In genomic region chr6:44265003-44265842, GRCh38 we compare ENCODE assay signal across 1 cellular context.
TF ChIP-seq lines count a peak whose summit lies in the region.

TSS of gene NFKBIE (minus strand) at chr6:44265551. CDS start at chr6:44265346, 205 bp downstream.

TF ChIP-seq in HepG2, 621 proteins besides CTCF, POLR2A, EP300 and RAD21 (continued from another document):
- TF ChIP-seq ZNF784 (CRISPR knock-in tag; IDR thresholded peaks at IDR 0.05; ENCODE audit: borderline replicate concordance) (0 out of 2 replicates have a peak, but pooled peaks have one; percentile 24), ZNF142 (CRISPR knock-in tag; IDR thresholded peaks at IDR 0.05) (no peak), ZBTB49 (CRISPR knock-in tag; IDR thresholded peaks at IDR 0.05; ENCODE audit: borderline replicate concordance) (0 out of 2 replicates have a peak, but pooled peaks have one; percentile 41), AGO1 (IDR thresholded peaks at IDR 0.05; ENCODE audit: low read depth, low read length, poor library complexity, severe bottlenecking) (peak; percentile 33), ZNF329 (CRISPR knock-in tag; IDR thresholded peaks at IDR 0.05; ENCODE audit: low read depth) (no peak), AKAP8 (CRISPR knock-in tag; IDR thresholded peaks at IDR 0.05) (peak; percentile 25; the same call in 1 of the 2 replicates), ZSCAN5A (CRISPR knock-in tag; IDR thresholded peaks at IDR 0.05; ENCODE audit: borderline replicate concordance) (0 out of 2 replicates have a peak, but pooled peaks have one; percentile 51), SP5 (CRISPR knock-in tag; IDR thresholded peaks at IDR 0.05; ENCODE audit: borderline replicate concordance, low read depth) (peak; percentile 49), GATA4 (IDR thresholded peaks at IDR 0.05; ENCODE audit: borderline replicate concordance, low read depth) (peak; percentile 66; the same call in 1 of the 2 replicates), HOXA9 (CRISPR knock-in tag; IDR thresholded peaks at IDR 0.05; ENCODE audit: borderline replicate concordance) (0 out of 2 replicates have a peak, but pooled peaks have one; percentile 52), ZBTB10 (CRISPR knock-in tag; IDR thresholded peaks at IDR 0.05; ENCODE audit: borderline replicate concordance) (no peak), NR2F1 (CRISPR knock-in tag; IDR thresholded peaks at IDR 0.05) (no peak)
